10 cellular contexts compared by ENCODE assay signal in genomic region chr22:25754527-25755202, GRCh38.
DNase-seq lines count a peak whose midpoint lies in the region; FAIRE-seq and TF ChIP-seq lines count a peak whose summit lies in the region.
"Had no signal": no experiment of that assay in that cellular context is flagged by ENCODE, and none has a peak within 500 bp of the region (broad histone marks: within the 10 kb centered on the region; RNA-seq: fewer than 3 reads in every experiment).

No MANE protein-coding gene starts in this region.

- no peak overlapping the region for H3K4me3 ChIP-seq in cardiac fibroblast (replicated peaks in 1 of 2; ENCODE audit: low read depth in 2 of 2, low read length in 2 of 2)

- H3K9me3 ChIP-seq in KOPT-K1 (ENCODE audit: insufficient read depth, low read length, poor library complexity, severe bottlenecking): peaks cover 4% of the 10 kb centered on the region

- H3K27ac ChIP-seq in KOPT-K1 (ENCODE audit: low read depth, low read length, poor library complexity, severe bottlenecking): peak overlapping the region; percentile 61

- H3K36me3 ChIP-seq in KOPT-K1 (ENCODE audit: insufficient read depth, low read length): peaks cover 93% of the 10 kb centered on the region

- peak; percentile 99 for FAIRE-seq in urothelium cell line (lab: Jason Lieb, UNC)
- FAIRE-seq: G401.6, H1 had no signal

- in situ Hi-C loops in KBM-7 (cut with MboI; ENCODE audit: low pct_unique_long_range_greater_than_20kb, low sequenced_read_pairs): no loop called here

- DNase-seq in cardiac fibroblast (ENCODE audit: low read depth in 2 of 2) (peak; percentile 85 to 96), iris pigment epithelial cell (ENCODE audit: low read depth) (peak; percentile 82), urothelium cell line (ENCODE audit: low spot score) (peak; percentile 100), NCI-H748 (lab: John Stamatoyannopoulos, UW; ENCODE audit: unreplicated experiment) (no peak), KBM-7 (no peak)
- no peak for DNase-seq in stimulated activated CD4-positive, alpha-beta T cell treated with anti-CD3 and anti-CD28 coated beads, Interleukin-4, amount 100 ng/mL, for 1 hour
- DNase-seq: T-helper 1 cell had no signal

- no peak for TF ChIP-seq CTCF in cardiac fibroblast (IDR thresholded peaks at IDR 0.05; ENCODE audit: low read depth, low read length)

Comparison
In these comparisons a context has a peak if more than half of its experiments do, and no peak if none do; other contexts are left out.
1. DNase-seq: peak in cardiac fibroblast (2 of 2), iris pigment epithelial cell (single experiment) and urothelium cell line (single experiment); none in NCI-H748 (single experiment), stimulated activated CD4-positive, alpha-beta T cell treated with anti-CD3 and anti-CD28 coated beads, Interleukin-4, amount 100 ng/mL, for 1 hour (single experiment) and KBM-7 (single experiment).